Comparison of ENCODE assay signal across 17 cellular contexts in the genomic region with DNA sequence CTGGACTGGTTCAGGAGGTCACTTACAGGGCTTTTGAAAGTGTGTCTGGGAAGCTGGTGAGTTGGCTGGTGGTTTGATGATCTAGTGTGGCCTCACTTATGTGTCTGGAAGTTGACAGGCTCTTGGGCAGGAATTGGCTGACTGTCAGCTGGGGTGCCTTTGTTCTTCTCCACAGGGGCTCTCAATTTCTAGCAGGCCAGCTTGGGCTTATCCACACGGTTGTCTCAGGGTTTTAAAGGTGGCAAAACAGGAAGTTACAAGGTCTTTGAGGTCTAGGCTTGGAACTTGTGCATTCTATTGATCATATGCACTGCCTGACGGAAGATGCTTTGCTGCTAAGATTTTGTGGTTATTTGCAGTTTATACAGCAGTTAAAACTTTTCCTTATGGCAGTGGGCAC. TPM values are rescaled to one million over a fixed set of nuclear protein-coding genes. Genes with fewer than 3 reads are reported as not detected.
DNase-seq lines count a peak whose midpoint lies in the region.
"Had no signal": no experiment of that assay in that cellular context is flagged by ENCODE, and none has a peak within 500 bp of the region (broad histone marks: within the 10 kb centered on the region; RNA-seq: fewer than 3 reads in every experiment).

No MANE protein-coding gene starts in this region.

- no peak overlapping the region for H3K56ac ChIP-seq in mesendoderm (ENCODE audit: low read length)

- no peak overlapping the region for H4K8ac ChIP-seq in mesendoderm (ENCODE audit: low read depth, low read length)

- H3K9ac ChIP-seq in mesendoderm (ENCODE audit: low read length), result no peak overlapping the region

- no peak overlapping the region for H2BK5ac ChIP-seq in mesendoderm (ENCODE audit: low read length)

- H3K27me3 ChIP-seq in mesendoderm (ENCODE audit: insufficient read depth, low read length, poor library complexity), result no peaks in the 10 kb centered on the region

- DNase-seq in NCI-H748 (lab: John Stamatoyannopoulos, UW; ENCODE audit: unreplicated experiment) (peak; percentile 18), NCI-H748 treated with DMSO at 0.1 percent for 48 hours (lab: John Stamatoyannopoulos, UW) (no peak), ELF-1 (ENCODE audit: low read depth, low spot score) (peak; percentile 24), NCI-H69 (lab: John Stamatoyannopoulos, UW) (peak; percentile 66), mesendoderm (peak; percentile 60), NCI-H526 treated with DMSO at 0.1 percent for 48 hours (lab: John Stamatoyannopoulos, UW) (no peak), DMS153 treated with DMSO at 0.1 percent for 48 hours (lab: John Stamatoyannopoulos, UW; ENCODE audit: unreplicated experiment) (no peak)
- DNase-seq: ACHN; CD4-positive, alpha-beta T cell; DMS53; GDM1; HFFc6; KG1 had no signal

- no peaks in the 10 kb centered on the region for H3K4me1 ChIP-seq in mesendoderm (ENCODE audit: control insufficient read depth, low read depth, low read length)

- no peak overlapping the region for H2AK5ac ChIP-seq in mesendoderm (ENCODE audit: low read length)

- no peaks in the 10 kb centered on the region for H3K79me2 ChIP-seq in mesendoderm (ENCODE audit: control insufficient read depth, insufficient read depth, low read length)

- no peak overlapping the region for H3K4me2 ChIP-seq in mesendoderm (ENCODE audit: low read length)
- H3K4me2 ChIP-seq: GM23338 had no signal

- no peak overlapping the region for H2BK120ac ChIP-seq in mesendoderm (ENCODE audit: low read depth, low read length)

- no peak overlapping the region for H2BK15ac ChIP-seq in mesendoderm (replicated peaks; ENCODE audit: low read depth)

- no CpG with 5 or more reads among the region's 2 CpGs for WGBS in mesendoderm (ENCODE audit: extremely low coverage, insufficient coverage, low lambda C conversion rate)

- no peak overlapping the region for H3K23ac ChIP-seq in mesendoderm (ENCODE audit: low read length)

- no peaks in the 10 kb centered on the region for H3K79me1 ChIP-seq in mesendoderm (ENCODE audit: low read length)

- no peak overlapping the region for H4K5ac ChIP-seq in mesendoderm (ENCODE audit: low read length)

- no peak overlapping the region for H3K4me3 ChIP-seq in mesendoderm (ENCODE audit: low read length)
- H3K4me3 ChIP-seq: GM23338 had no signal

- no peak overlapping the region for H3K18ac ChIP-seq in mesendoderm (ENCODE audit: low read length)

- H3K27ac ChIP-seq in mesendoderm (ENCODE audit: low read depth, low read length), result no peak overlapping the region
- H3K27ac ChIP-seq: C4-2B had no signal

- H3K36me3 ChIP-seq in mesendoderm (ENCODE audit: control insufficient read depth, insufficient read depth, low read length), result no peaks in the 10 kb centered on the region

- H3K4ac ChIP-seq in mesendoderm (ENCODE audit: low read depth, low read length), result no peak overlapping the region

RNA-seq across cellular contexts. Expression of gene CELF4, which starts 52.0 kb away (rescaled TPM):
- polyA plus RNA-seq in mesendoderm (2013, experiment 1 of 2), result 1.9 TPM
- polyA plus RNA-seq in mesendoderm (2013, experiment 2 of 2), result 2.3 TPM
- polyA plus RNA-seq: BJ, HepG2 had no signal

Comparison
In these comparisons a context has a peak if more than half of its experiments do, and no peak if none do; other contexts are left out.
1. DNase-seq: peak in NCI-H748 (single experiment), ELF-1 (single experiment), NCI-H69 (single experiment) and mesendoderm (single experiment); none in NCI-H748 treated with DMSO at 0.1 percent for 48 hours (single experiment), NCI-H526 treated with DMSO at 0.1 percent for 48 hours (single experiment) and DMS153 treated with DMSO at 0.1 percent for 48 hours (single experiment).